Comparison of ENCODE assay signal across 10 cellular contexts in genomic region chr16:56610609-56611111, GRCh38. TPM values are rescaled to one million over a fixed set of nuclear protein-coding genes. Genes with fewer than 3 reads are reported as not detected.
A peak's percentile ranks its signal among the peaks of the same experiment; 100 is the strongest.
DNase-seq lines count a peak whose midpoint lies in the region.
"Had no signal": no experiment of that assay in that cellular context is flagged by ENCODE, and none has a peak within 500 bp of the region (broad histone marks: within the 10 kb centered on the region; RNA-seq: fewer than 3 reads in every experiment).

No MANE protein-coding gene starts in this region.

- DNase-seq in EL (peak; percentile 35), fibroblast of gingiva (ENCODE audit: low read depth) (peak; percentile 81), Ammon's horn (ENCODE audit: low spot score) (no peak), cerebellar nuclear complex (lab: John Stamatoyannopoulos, UW) (no peak), NCI-H2196 treated with DMSO at 0.1 percent for 48 hours (lab: John Stamatoyannopoulos, UW; ENCODE audit: unreplicated experiment) (no peak), DMS153 treated with DMSO at 0.1 percent for 48 hours (lab: John Stamatoyannopoulos, UW; ENCODE audit: unreplicated experiment) (no peak)
- DNase-seq in T-helper 2 cell treated with Interferon-gamma antibody and Interleukin-4, amounts not matched to agents 5 μg/mL and 100 μg/mL, for 36 hours (ENCODE audit: low spot score): no peak

- H3K27me3 Mint-ChIP-seq in T-helper 2 cell treated with Interferon-gamma antibody and Interleukin-4, amounts not matched to agents 5 μg/mL and 100 μg/mL, for 36 hours (ENCODE audit: low read depth): no peaks in the 10 kb centered on the region

- no peaks in the 10 kb centered on the region for H3K9me3 ChIP-seq in skeletal muscle tissue (ENCODE audit: control insufficient read depth in 3 of 3, low read length in 3 of 3)
- H3K9me3 ChIP-seq: mucosa of descending colon had no signal

- peaks cover 60 to 62% (median 62%) of the 10 kb centered on the region in 3 donors for H3K4me1 ChIP-seq in skeletal muscle tissue (ENCODE audit: control insufficient read depth in 3 of 3, insufficient read depth in 3 of 3, low read length in 3 of 3)

- peak overlapping the region; percentile 94 for H3K27ac Mint-ChIP-seq in T-helper 2 cell treated with Interferon-gamma antibody and Interleukin-4, amounts not matched to agents 5 μg/mL and 100 μg/mL, for 36 hours

- H3K4me3 Mint-ChIP-seq in T-helper 2 cell treated with Interferon-gamma antibody and Interleukin-4, amounts not matched to agents 5 μg/mL and 100 μg/mL, for 36 hours: peak overlapping the region; percentile 94

- H3K9ac ChIP-seq in skeletal muscle tissue (ENCODE audit: low read depth in 1 of 3, low read length in 3 of 3): peak overlapping the region in 1 of 3 donors; percentile 93
- H3K9ac ChIP-seq: KMS-11 had no signal

- H3K36me3 Mint-ChIP-seq in T-helper 2 cell treated with Interferon-gamma antibody and Interleukin-4, amounts not matched to agents 5 μg/mL and 100 μg/mL, for 36 hours (ENCODE audit: low read depth): peaks cover 3% of the 10 kb centered on the region

- H3K4me3 ChIP-seq in skeletal muscle tissue (ENCODE audit: low read length in 3 of 3): peak overlapping the region; percentile 28 to 89 (median 47)
- H3K4me3 ChIP-seq: mucosa of descending colon had no signal

- peaks cover 66% of the 10 kb centered on the region for H3K4me1 Mint-ChIP-seq in T-helper 2 cell treated with Interferon-gamma antibody and Interleukin-4, amounts not matched to agents 5 μg/mL and 100 μg/mL, for 36 hours (ENCODE audit: low read depth)

- H3K27me3 ChIP-seq in skeletal muscle tissue (ENCODE audit: control insufficient read depth in 3 of 3, insufficient read depth in 3 of 3, low read length in 3 of 3): no peaks in the 10 kb centered on the region

- H3K9me3 Mint-ChIP-seq in T-helper 2 cell treated with Interferon-gamma antibody and Interleukin-4, amounts not matched to agents 5 μg/mL and 100 μg/mL, for 36 hours: no peaks in the 10 kb centered on the region

- no peaks in the 10 kb centered on the region for H3K36me3 ChIP-seq in skeletal muscle tissue (ENCODE audit: control insufficient read depth in 3 of 3, insufficient read depth in 3 of 3, low read length in 3 of 3)

- H3K27ac ChIP-seq in skeletal muscle tissue (ENCODE audit: low read depth, low read length): peak overlapping the region; percentile 98
- H3K27ac ChIP-seq: KMS-11 had no signal

RNA-seq across cellular contexts. Expression of gene MT2A, which starts 2.3 kb away (rescaled TPM):
- 2.1 TPM for total RNA-seq in skeletal muscle tissue

RNA-seq across cellular contexts. Expression of gene MT1E, which starts 14.9 kb away (rescaled TPM):
- 18.8 TPM for total RNA-seq in skeletal muscle tissue

RNA-seq across cellular contexts. Expression of gene MT3, which starts 21.3 kb away (rescaled TPM):
- 1.0 TPM for total RNA-seq in skeletal muscle tissue

RNA-seq across cellular contexts. Expression of gene MT1M, which starts 21.8 kb away (rescaled TPM):
- 2.1 TPM for total RNA-seq in skeletal muscle tissue

RNA-seq across cellular contexts. Expression of gene MT1A, which starts 27.8 kb away (rescaled TPM):
- total RNA-seq in skeletal muscle tissue: not detected

Comparison
In these comparisons a context has a peak if more than half of its experiments do, and no peak if none do; other contexts are left out.
1. DNase-seq: peak in EL (single experiment) and fibroblast of gingiva (single experiment); none in T-helper 2 cell treated with Interferon-gamma antibody and Interleukin-4, amounts not matched to agents 5 μg/mL and 100 μg/mL, for 36 hours (single experiment), Ammon's horn (single experiment), cerebellar nuclear complex (0 of 2), NCI-H2196 treated with DMSO at 0.1 percent for 48 hours (single experiment) and DMS153 treated with DMSO at 0.1 percent for 48 hours (single experiment).